ENCODE assay signal across 23 cellular contexts in genomic region chr5:111163000-111163399, GRCh38.
"Had no signal": no experiment of that assay in that cellular context is flagged by ENCODE, and none has a peak within 500 bp of the region (broad histone marks: within the 10 kb centered on the region; RNA-seq: fewer than 3 reads in every experiment).

No MANE protein-coding gene starts in this region.

- H3K36me3 ChIP-seq: brain microvascular endothelial cell, cardiac muscle cell had no signal

- H3K9me3 Mint-ChIP-seq: activated T-cell treated with anti-CD3 and anti-CD28 coated beads, Interleukin-2, amount 50 U/mL, for 4 hours; T-cell had no signal

- H3K27ac ChIP-seq: brain microvascular endothelial cell, cardiac muscle cell, VCaP had no signal

- H3K4me3 Mint-ChIP-seq: activated CD8-positive, alpha-beta memory T cell treated with anti-CD3 and anti-CD28 coated beads, Interleukin-2, amount 10 ng/mL, durations not matched to agents 7 days and 5 days; activated T-cell treated with anti-CD3 and anti-CD28 coated beads, Interleukin-2, amount 50 U/mL, for 4 hours; T-cell had no signal

- H3K27ac Mint-ChIP-seq: activated CD8-positive, alpha-beta memory T cell treated with anti-CD3 and anti-CD28 coated beads, Interleukin-2, amount 10 ng/mL, durations not matched to agents 7 days and 5 days; T-cell had no signal

- H3K27me3 ChIP-seq: brain microvascular endothelial cell, cardiac muscle cell had no signal

- H3K36me3 Mint-ChIP-seq: activated CD8-positive, alpha-beta memory T cell treated with anti-CD3 and anti-CD28 coated beads, Interleukin-2, amount 10 ng/mL, durations not matched to agents 7 days and 5 days; activated naive CD4-positive, alpha-beta T cell treated with anti-CD3 and anti-CD28 coated beads, Interleukin-2, amount 50 U/mL, for 72 hours; T-cell had no signal

- ATAC-seq: activated CD8-positive, alpha-beta memory T cell treated with anti-CD3 and anti-CD28 coated beads, Interleukin-2, amount 10 ng/mL, durations not matched to agents 7 days and 5 days; PC-3; T-cell had no signal

- H3K27me3 Mint-ChIP-seq: activated CD8-positive, alpha-beta memory T cell treated with anti-CD3 and anti-CD28 coated beads, Interleukin-2, amount 10 ng/mL, durations not matched to agents 7 days and 5 days; T-cell had no signal

- DNase-seq: activated CD4-positive, alpha-beta T cell treated with anti-CD3 and anti-CD28 coated beads, Interleukin-2, amount 50 U/mL, for 1 hour; activated CD4-positive, CD25-positive, alpha-beta regulatory T cell; activated CD8-positive, alpha-beta memory T cell treated with anti-CD3 and anti-CD28 coated beads, Interleukin-2, amount 10 ng/mL, durations not matched to agents 7 days and 5 days; activated effector memory CD4-positive, alpha-beta T cell treated with anti-CD3 and anti-CD28 coated beads, Interleukin-2, amount 50 U/mL, for 16 hours; activated naive CD4-positive, alpha-beta T cell treated with Interleukin-2 at 50 U/mL for 16 hours; activated T-cell treated with anti-CD3 and anti-CD28 coated beads, Interleukin-2, amount 50 U/mL, for 4 hours; brain microvascular endothelial cell; Kasumi-1; KBM-7; NCI-H1092; NCI-H1436; NCI-H1694 treated with DMSO at 0.1 percent for 48 hours; NCI-H2029 treated with DMSO at 0.1 percent for 48 hours; NCI-H510A treated with DMSO at 0.1 percent for 48 hours; NCI-H69; PC-3; SIG-M5; T-cell; T-helper 2 cell; T1000 had no signal

- H3K4me3 ChIP-seq: cardiac muscle cell had no signal
